In genomic region chr3:44926172-44926571, GRCh38 we compare ENCODE assay signal across 2 cellular contexts.
TF ChIP-seq lines count a peak whose summit lies in the region.

No MANE protein-coding gene starts in this region.

TF ChIP-seq in HCT116, 20 proteins besides CTCF, POLR2A, EP300 and RAD21:
- TF ChIP-seq ZNF274 (IDR thresholded peaks at IDR 0.05; ENCODE audit: low read depth, low read length) (no peak), SIN3A (IDR thresholded peaks at IDR 0.05; ENCODE audit: low read depth) (no peak), SRF (IDR thresholded peaks at IDR 0.05; ENCODE audit: low read depth) (no peak), SP1 (IDR thresholded peaks at IDR 0.05; ENCODE audit: low read depth) (no peak), ELF1 (IDR thresholded peaks at IDR 0.05; ENCODE audit: borderline replicate concordance, low read depth) (no peak), CEBPB (IDR thresholded peaks at IDR 0.05; ENCODE audit: low read depth) (no peak), ATF3 (IDR thresholded peaks at IDR 0.05) (no peak), YY1 (IDR thresholded peaks at IDR 0.05; ENCODE audit: extremely low read depth, insufficient replicate concordance, low read depth, low read length) (no peak), JUND (IDR thresholded peaks at IDR 0.05) (no peak)

TF ChIP-seq in GM12878, 131 proteins besides CTCF, POLR2A, EP300 and RAD21:
- no peak for TF ChIP-seq SUPT20H (IDR thresholded peaks at IDR 0.05; ENCODE audit: borderline replicate concordance, control insufficient read depth, low read depth, low read length)
- TF ChIP-seq GABPA (IDR thresholded peaks at IDR 0.05; ENCODE audit: low read depth) = no peak
- TF ChIP-seq RCOR1 (conservative IDR thresholded peaks at IDR 0.05; ENCODE audit: low read depth, low read length) = no peak
- TF ChIP-seq PRDM15 (CRISPR knock-in tag; IDR thresholded peaks at IDR 0.05) = no peak
- no peak for TF ChIP-seq ZBED1 (IDR thresholded peaks at IDR 0.05; ENCODE audit: borderline replicate concordance)
- TF ChIP-seq FOS (IDR thresholded peaks at IDR 0.05; ENCODE audit: borderline replicate concordance, extremely low read depth, insufficient read length) = no peak
